In genomic region chr16:85641776-85642176, GRCh38 we compare ENCODE assay signal across 12 cellular contexts. TPM values are rescaled to one million over a fixed set of nuclear protein-coding genes. Genes with fewer than 3 reads are reported as not detected.
DNase-seq lines count a peak whose midpoint lies in the region; ATAC-seq and TF ChIP-seq lines count a peak whose summit lies in the region.
"Had no signal": no experiment of that assay in that cellular context is flagged by ENCODE, and none has a peak within 500 bp of the region (broad histone marks: within the 10 kb centered on the region; RNA-seq: fewer than 3 reads in every experiment).

No MANE protein-coding gene starts in this region.

- peak overlapping the region; percentile 47 to 48 for H3K27ac ChIP-seq in ascending aorta
- peak overlapping the region; percentile 86 for H3K27ac ChIP-seq in skeletal muscle tissue (ENCODE audit: low read depth, low read length)

- H3K4me1 ChIP-seq in ascending aorta (peaks cover 0 to 3% of the 10 kb centered on the region in 2 donors), skeletal muscle tissue (ENCODE audit: control insufficient read depth in 3 of 3, insufficient read depth in 3 of 3, low read length in 3 of 3) (peaks cover 23 to 47% (median 45%) of the 10 kb centered on the region in 3 donors)

- no peak for ATAC-seq in HG03469 (IDR thresholded peaks at IDR 0.05; ENCODE audit: unreplicated experiment)

- H3K9me3 ChIP-seq in ascending aorta: no peaks in the 10 kb centered on the region
- no peaks in the 10 kb centered on the region for H3K9me3 ChIP-seq in skeletal muscle tissue (ENCODE audit: control insufficient read depth in 3 of 3, low read length in 3 of 3)

- peaks cover 0 to 4% of the 10 kb centered on the region in 2 donors for H3K36me3 ChIP-seq in ascending aorta
- H3K36me3 ChIP-seq in skeletal muscle tissue (ENCODE audit: control insufficient read depth in 3 of 3, insufficient read depth in 3 of 3, low read length in 3 of 3): peaks cover 0 to 5% (median 4%) of the 10 kb centered on the region in 3 donors

- H3K27me3 ChIP-seq in ascending aorta: no peaks in the 10 kb centered on the region
- H3K27me3 ChIP-seq in skeletal muscle tissue (ENCODE audit: control insufficient read depth in 3 of 3, insufficient read depth in 3 of 3, low read length in 3 of 3): no peaks in the 10 kb centered on the region

- no peak overlapping the region for H3K4me3 ChIP-seq in ascending aorta
- peak overlapping the region in 2 of 3 donors; percentile 56 to 62 for H3K4me3 ChIP-seq in skeletal muscle tissue (ENCODE audit: low read length in 3 of 3)

- peak overlapping the region; percentile 2 to 76 (median 57) for H3K9ac ChIP-seq in skeletal muscle tissue (ENCODE audit: low read depth in 1 of 3, low read length in 3 of 3)

- peak; percentile 28 for DNase-seq in H4 (ENCODE audit: low spot score)
- DNase-seq in ascending aorta (ENCODE audit: low spot score in 2 of 2): peak; percentile 27 to 75
- peak; percentile 7 for DNase-seq in iris pigment epithelial cell (ENCODE audit: low read depth)
- DNase-seq in NCI-H2227 (lab: John Stamatoyannopoulos, UW; ENCODE audit: unreplicated experiment): no peak
- DNase-seq in GM13976 (ENCODE audit: low spot score): no peak
- no peak for DNase-seq in SW 1271 (lab: John Stamatoyannopoulos, UW)
- DNase-seq: activated T-cell treated with anti-CD3 and anti-CD28 coated beads for 4 hours, Calu3, islet precursor cell, RPMI8226 had no signal

- in situ Hi-C loops in GM13976 (cut with MboI; ENCODE audit: low sequenced_read_pairs, unreplicated experiment): no loop called here

- no peak for TF ChIP-seq CTCF in ascending aorta (IDR thresholded peaks at IDR 0.05)
- TF ChIP-seq CTCF in GM13976 (IDR thresholded peaks at IDR 0.05; ENCODE audit: borderline replicate concordance, control extremely low read depth, extremely low read depth, insufficient read depth, missing control alignments): no peak

- intact Hi-C loops in ascending aorta (cut with DNase I): no loop called here

RNA-seq across cellular contexts. Expression of gene GSE1, which starts 28.7 kb away (rescaled TPM):
- 8.0 and 11.9 TPM in 2 replicates for total RNA-seq in H4 (2014; rRNA removed; shearing (Covaris generic))
- 120 TPM for total RNA-seq in ascending aorta
- total RNA-seq in skeletal muscle tissue: 27.7 TPM

RNA-seq across cellular contexts. Expression of gene GINS2, which starts 47.0 kb away (rescaled TPM):
- 50.8 and 58.9 TPM in 2 replicates for total RNA-seq in H4 (2014; rRNA removed; shearing (Covaris generic))
- total RNA-seq in ascending aorta (not detected), skeletal muscle tissue (4.7 TPM)

Comparison
In these comparisons a context has a peak if more than half of its experiments do, and no peak if none do; other contexts are left out.
1. DNase-seq: peak in H4 (single experiment), ascending aorta (2 of 2) and iris pigment epithelial cell (single experiment); none in NCI-H2227 (single experiment), GM13976 (single experiment) and SW 1271 (0 of 2).
2. H3K4me3 ChIP-seq: peak in skeletal muscle tissue (2 of 3); none in ascending aorta (0 of 2).